In genomic region chr21:26125433-26126167, GRCh38 we compare ENCODE assay signal across 14 cellular contexts. TPM values are rescaled to one million over a fixed set of nuclear protein-coding genes. Genes with fewer than 3 reads are reported as not detected.
DNase-seq lines count a peak whose midpoint lies in the region; ATAC-seq, FAIRE-seq and TF ChIP-seq lines count a peak whose summit lies in the region.
"Had no signal": no experiment of that assay in that cellular context is flagged by ENCODE, and none has a peak within 500 bp of the region (broad histone marks: within the 10 kb centered on the region; RNA-seq: fewer than 3 reads in every experiment).

No MANE protein-coding gene starts in this region.

- no peak overlapping the region for H3K27ac ChIP-seq in astrocyte (ENCODE audit: low read depth, low read length)
- peak overlapping the region; percentile 86 for H3K27ac ChIP-seq in smooth muscle cell (ENCODE audit: low read depth)

- peaks cover 11% of the 10 kb centered on the region for H3F3A ChIP-seq in smooth muscle cell (ENCODE audit: low read depth)

- H3K79me2 ChIP-seq in astrocyte (ENCODE audit: insufficient read depth, low read length) (peaks cover 74% of the 10 kb centered on the region), smooth muscle cell (ENCODE audit: low read depth) (peaks cover 86% of the 10 kb centered on the region)

- H3K9me3 ChIP-seq in astrocyte (ENCODE audit: insufficient read depth, low read depth, low read length) (no peaks in the 10 kb centered on the region), smooth muscle cell (replicated peaks; ENCODE audit: low read depth) (no peaks in the 10 kb centered on the region)
- H3K9me3 ChIP-seq: lower lobe of right lung had no signal

- H3K27me3 Mint-ChIP-seq in astrocyte (ENCODE audit: low read depth, unreplicated experiment) = no peaks in the 10 kb centered on the region
- H3K27me3 Mint-ChIP-seq in stimulated activated naive CD8-positive, alpha-beta T cell treated with anti-CD3 and anti-CD28 coated beads, Interleukin-15, amount 100 ng/mL, for 72 hours = no peaks in the 10 kb centered on the region
- H3K27me3 Mint-ChIP-seq: activated B cell treated with CpG ODN at 0.5 μM for 24 hours; dendritic cell treated with granulocyte-macrophage colony-stimulating factor and Interleukin-4, amounts not matched to agents 40 ng/mL and 50 ng/mL, for 4 days; naive thymus-derived CD4-positive, alpha-beta T cell had no signal

- peak overlapping the region; percentile 11 for H3K4me2 ChIP-seq in astrocyte (ENCODE audit: low read length)
- peak overlapping the region; percentile 44 for H3K4me2 ChIP-seq in smooth muscle cell

- 35% methylated on average over 8 of the region's 8 CpGs for WGBS in smooth muscle cell (ENCODE audit: low lambda C conversion rate)

- H3K36me3 ChIP-seq in astrocyte (ENCODE audit: insufficient read depth, low read length) = no peaks in the 10 kb centered on the region
- H3K36me3 ChIP-seq in smooth muscle cell (ENCODE audit: low read depth) = no peaks in the 10 kb centered on the region
- H3K36me3 ChIP-seq: lower lobe of right lung had no signal

- H3K4me1 ChIP-seq in astrocyte (ENCODE audit: insufficient read depth, low read length) (peaks cover 31% of the 10 kb centered on the region), smooth muscle cell (ENCODE audit: low read depth) (peaks cover 59% of the 10 kb centered on the region)

- H3K4me1 Mint-ChIP-seq in astrocyte (ENCODE audit: low read depth, unreplicated experiment) = peaks cover 56% of the 10 kb centered on the region
- H3K4me1 Mint-ChIP-seq in stimulated activated naive CD8-positive, alpha-beta T cell treated with anti-CD3 and anti-CD28 coated beads, Interleukin-15, amount 100 ng/mL, for 72 hours = no peaks in the 10 kb centered on the region

- CTCF ChIA-PET in HEK293T (lab: Yijun Ruan, JAX) = interaction anchor here (0.8 kb wide), 1 partner anchor 940 kb away, joined by 3 read pairs; no protein-coding TSS in a partner anchor

- intact Hi-C loops in left ventricle myocardium superior (cut with micrococcal nuclease) = no loop called here

- TF ChIP-seq CTCF in astrocyte (IDR thresholded peaks at IDR 0.05; ENCODE audit: insufficient read depth, low read depth, low read length) (no peak), smooth muscle cell (IDR thresholded peaks at IDR 0.05; ENCODE audit: borderline replicate concordance, insufficient read depth, poor library complexity, severe bottlenecking) (no peak)

- H3K9me3 Mint-ChIP-seq in astrocyte (ENCODE audit: unreplicated experiment) = no peaks in the 10 kb centered on the region
- no peaks in the 10 kb centered on the region for H3K9me3 Mint-ChIP-seq in stimulated activated naive CD8-positive, alpha-beta T cell treated with anti-CD3 and anti-CD28 coated beads, Interleukin-15, amount 100 ng/mL, for 72 hours
- H3K9me3 Mint-ChIP-seq: activated B cell treated with CpG ODN at 0.5 μM for 24 hours; dendritic cell treated with granulocyte-macrophage colony-stimulating factor and Interleukin-4, amounts not matched to agents 40 ng/mL and 50 ng/mL, for 4 days; naive thymus-derived CD4-positive, alpha-beta T cell had no signal

- H4K20me1 ChIP-seq in astrocyte (ENCODE audit: insufficient read depth, low read length) (peaks cover 77% of the 10 kb centered on the region), smooth muscle cell (ENCODE audit: low read depth) (peaks cover 92% of the 10 kb centered on the region)

- H3K4me3 Mint-ChIP-seq in astrocyte (ENCODE audit: unreplicated experiment) = no peak overlapping the region
- H3K4me3 Mint-ChIP-seq in stimulated activated naive CD8-positive, alpha-beta T cell treated with anti-CD3 and anti-CD28 coated beads, Interleukin-15, amount 100 ng/mL, for 72 hours = no peak overlapping the region
- H3K4me3 Mint-ChIP-seq: activated B cell treated with CpG ODN at 0.5 μM for 24 hours; dendritic cell treated with granulocyte-macrophage colony-stimulating factor and Interleukin-4, amounts not matched to agents 40 ng/mL and 50 ng/mL, for 4 days; naive thymus-derived CD4-positive, alpha-beta T cell had no signal

- H3K27ac Mint-ChIP-seq in astrocyte (ENCODE audit: unreplicated experiment) = peak overlapping the region; percentile 21
- no peak overlapping the region for H3K27ac Mint-ChIP-seq in stimulated activated naive CD8-positive, alpha-beta T cell treated with anti-CD3 and anti-CD28 coated beads, Interleukin-15, amount 100 ng/mL, for 72 hours
- H3K27ac Mint-ChIP-seq: activated B cell treated with CpG ODN at 0.5 μM for 24 hours; dendritic cell treated with granulocyte-macrophage colony-stimulating factor and Interleukin-4, amounts not matched to agents 40 ng/mL and 50 ng/mL, for 4 days; naive thymus-derived CD4-positive, alpha-beta T cell had no signal

- FAIRE-seq in astrocyte (lab: Jason Lieb, UNC) (no peak), GM12892 (lab: Jason Lieb, UNC) (no peak)

- peaks cover 5% of the 10 kb centered on the region for H3K36me3 Mint-ChIP-seq in astrocyte (ENCODE audit: low read depth, unreplicated experiment)

- H3K27me3 ChIP-seq in astrocyte (ENCODE audit: insufficient read depth, low read length) (no peaks in the 10 kb centered on the region), smooth muscle cell (ENCODE audit: low read depth) (no peaks in the 10 kb centered on the region)

- H3K4me3 ChIP-seq in astrocyte (ENCODE audit: insufficient read depth, low read depth, low read length) (no peak overlapping the region), smooth muscle cell (no peak overlapping the region)
- H3K4me3 ChIP-seq: lower lobe of right lung had no signal

- no peak for TF ChIP-seq POLR2A in GM12892 (IDR thresholded peaks at IDR 0.05; ENCODE audit: low read depth, low read length)

- peak; percentile 17 for ATAC-seq in left ventricle myocardium superior
- no peak for ATAC-seq in GM18870 (IDR thresholded peaks at IDR 0.05; ENCODE audit: unreplicated experiment)
- no peak for ATAC-seq in stimulated activated naive CD8-positive, alpha-beta T cell treated with anti-CD3 and anti-CD28 coated beads, Interleukin-15, amount 100 ng/mL, for 72 hours
- ATAC-seq: naive thymus-derived CD4-positive, alpha-beta T cell; stimulated activated naive CD8-positive, alpha-beta T cell treated with anti-CD3 and anti-CD28 coated beads, Interleukin-15, Interleukin-2, amounts not matched to agents 100 U/mL and 50 U/mL, for 24 hours had no signal

- POLR2A ChIA-PET in HEK293T (lab: Yijun Ruan, JAX) = interaction anchor here (2.7 kb wide), 1 partner anchor 44 kb away, joined by 11 read pairs; no protein-coding TSS in a partner anchor

- no peak for DNase-seq in HEK293T (ENCODE audit: extremely low spot score)
- no peak for DNase-seq in astrocyte (ENCODE audit: low read depth)
- no peak for DNase-seq in left ventricle myocardium superior
- no peak for DNase-seq in smooth muscle cell (lab: John Stamatoyannopoulos, UW; ENCODE audit: unreplicated experiment)
- no peak for DNase-seq in GM12892 (ENCODE audit: insufficient read length)
- DNase-seq in stimulated activated naive CD8-positive, alpha-beta T cell treated with anti-CD3 and anti-CD28 coated beads, Interleukin-15, amount 100 ng/mL, for 72 hours = no peak
- DNase-seq: activated B cell treated with CpG ODN at 0.5 μM for 24 hours; lower lobe of right lung; naive thymus-derived CD4-positive, alpha-beta T cell; NCI-H446; stimulated activated naive CD8-positive, alpha-beta T cell treated with anti-CD3 and anti-CD28 coated beads, Interleukin-15, Interleukin-2, amounts not matched to agents 100 U/mL and 50 U/mL, for 24 hours; T-helper 1 cell had no signal

- no peak overlapping the region for H3K9ac ChIP-seq in astrocyte (ENCODE audit: low read length)
- H3K9ac ChIP-seq in smooth muscle cell (ENCODE audit: low read depth) = no peak overlapping the region

- H2AFZ ChIP-seq in astrocyte (ENCODE audit: low read depth, low read length) = no peak overlapping the region
- no peak overlapping the region for H2AFZ ChIP-seq in smooth muscle cell (ENCODE audit: low read depth)

TF ChIP-seq in HEK293T, 16 proteins besides CTCF, POLR2A, EP300 and RAD21:
- TF ChIP-seq, protein P1, sequence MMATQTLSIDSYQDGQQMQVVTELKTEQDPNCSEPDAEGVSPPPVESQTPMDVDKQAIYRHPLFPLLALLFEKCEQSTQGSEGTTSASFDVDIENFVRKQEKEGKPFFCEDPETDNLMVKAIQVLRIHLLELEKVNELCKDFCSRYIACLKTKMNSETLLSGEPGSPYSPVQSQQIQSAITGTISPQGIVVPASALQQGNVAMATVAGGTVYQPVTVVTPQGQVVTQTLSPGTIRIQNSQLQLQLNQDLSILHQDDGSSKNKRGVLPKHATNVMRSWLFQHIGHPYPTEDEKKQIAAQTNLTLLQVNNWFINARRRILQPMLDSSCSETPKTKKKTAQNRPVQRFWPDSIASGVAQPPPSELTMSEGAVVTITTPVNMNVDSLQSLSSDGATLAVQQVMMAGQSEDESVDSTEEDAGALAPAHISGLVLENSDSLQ (IDR thresholded peaks at IDR 0.05) = peak; percentile 44; the same call in 1 of the 2 replicates
- no peak for TF ChIP-seq BHLHE40 (IDR thresholded peaks at IDR 0.05; ENCODE audit: borderline replicate concordance)

RNA-seq across cellular contexts. Expression of gene APP, which starts 45.0 kb away (rescaled TPM):
- total RNA-seq in astrocyte (785 and 823 TPM in 2 replicates), left ventricle myocardium superior (356 TPM), smooth muscle cell (431 and 459 TPM in 2 replicates)
- 61.6 and 65.3 TPM in 2 replicates for polyA plus RNA-seq in smooth muscle cell
- 27.9 TPM for polyA plus RNA-seq in GM12892 (2012; ENCODE audit: missing spikeins)
